In genomic region chr11:91703042-91703441, GRCh38 we compare ENCODE assay signal across 28 cellular contexts.
"Had no signal": no experiment of that assay in that cellular context is flagged by ENCODE, and none has a peak within 500 bp of the region (broad histone marks: within the 10 kb centered on the region; RNA-seq: fewer than 3 reads in every experiment).

No MANE protein-coding gene starts in this region.

- H3K27me3 Mint-ChIP-seq: naive B cell; progenitor cell of endocrine pancreas; stimulated activated naive CD8-positive, alpha-beta T cell treated with anti-CD3 and anti-CD28 coated beads, Interleukin-15, Interleukin-2, amounts not matched to agents 100 ng/mL and 50 ng/mL, for 24 hours had no signal

- H2AFZ ChIP-seq: neural progenitor cell, parathyroid adenoma had no signal

- H3K4me2 ChIP-seq: neural progenitor cell had no signal

- H3K4me3 Mint-ChIP-seq: naive B cell; natural killer cell; nephron progenitor cell; neural progenitor cell; stimulated activated effector memory CD8-positive, alpha-beta T cell treated with anti-CD3 and anti-CD28 coated beads, Interleukin-12 subunit alpha, Interleukin-12 subunit beta, amount 100 ng/mL, for 72 hours; stimulated activated naive CD8-positive, alpha-beta T cell treated with anti-CD3 and anti-CD28 coated beads, Interleukin-15, Interleukin-2, amounts not matched to agents 100 ng/mL and 50 ng/mL, for 24 hours had no signal

- H3K27me3 ChIP-seq: left lung, neural progenitor cell, neutrophil, right atrium auricular region, spleen, suprapubic skin, tibial artery, upper lobe of right lung had no signal

- H3K36me3 Mint-ChIP-seq: naive B cell; natural killer cell; neural progenitor cell; stimulated activated effector memory CD8-positive, alpha-beta T cell treated with anti-CD3 and anti-CD28 coated beads, Interleukin-12 subunit alpha, Interleukin-12 subunit beta, amount 100 ng/mL, for 72 hours had no signal

- H3K4me3 ChIP-seq: left lung, lower lobe of right lung, neural progenitor cell, right atrium auricular region, skin epidermis, spleen, suprapubic skin, thoracic aorta, tibial artery, upper lobe of right lung had no signal

- H3K4me1 ChIP-seq: left lung, lower lobe of right lung, neural progenitor cell, parathyroid adenoma, right atrium auricular region, spleen, suprapubic skin, tibial artery, upper lobe of right lung had no signal

- H3K9me3 ChIP-seq: left lung, lower lobe of right lung, neutrophil, right atrium auricular region, suprapubic skin, thoracic aorta, tibial artery, upper lobe of right lung had no signal

- ATAC-seq: left cardiac atrium; left lung; lower lobe of right lung; natural killer cell; sciatic nerve; stimulated activated effector memory CD8-positive, alpha-beta T cell treated with anti-CD3 and anti-CD28 coated beads, Interleukin-12 subunit alpha, Interleukin-12 subunit beta, amount 100 ng/mL, for 72 hours; upper lobe of right lung had no signal

- H3K4me1 Mint-ChIP-seq: naive B cell; natural killer cell; nephron progenitor cell; neural progenitor cell; stimulated activated effector memory CD8-positive, alpha-beta T cell treated with anti-CD3 and anti-CD28 coated beads, Interleukin-12 subunit alpha, Interleukin-12 subunit beta, amount 100 ng/mL, for 72 hours had no signal

- H3K79me2 ChIP-seq: parathyroid adenoma had no signal

- H3K27ac Mint-ChIP-seq: naive B cell; natural killer cell; nephron progenitor cell; neural progenitor cell; progenitor cell of endocrine pancreas; stimulated activated effector memory CD8-positive, alpha-beta T cell treated with anti-CD3 and anti-CD28 coated beads, Interleukin-12 subunit alpha, Interleukin-12 subunit beta, amount 100 ng/mL, for 72 hours; stimulated activated naive CD8-positive, alpha-beta T cell treated with anti-CD3 and anti-CD28 coated beads, Interleukin-15, Interleukin-2, amounts not matched to agents 100 ng/mL and 50 ng/mL, for 24 hours had no signal

- H3K27ac ChIP-seq: left lung, lower lobe of right lung, neural progenitor cell, neutrophil, parathyroid adenoma, right atrium auricular region, skin epidermis, spleen, suprapubic skin, thoracic aorta, tibial artery, upper lobe of right lung had no signal

- H3K9ac ChIP-seq: neural progenitor cell, parathyroid adenoma had no signal

- H3K36me3 ChIP-seq: left lung, lower lobe of right lung, neural progenitor cell, neutrophil, right atrium auricular region, spleen, suprapubic skin, thoracic aorta, tibial artery, upper lobe of right lung had no signal

- H3K9me3 Mint-ChIP-seq: nephron progenitor cell, neural progenitor cell had no signal

- DNase-seq: hippocampal formation; kidney glomerular epithelial cell; left cardiac atrium; left lung; lower lobe of right lung; mammary epithelial cell; mesenchymal stem cell; naive B cell; natural killer cell; nephron progenitor cell; occipital lobe; spleen; stimulated activated CD4-positive, alpha-beta T cell treated with anti-CD3 and anti-CD28 coated beads, Interleukin-4, amount 100 ng/mL, for 24 hours; stimulated activated naive CD4-positive, alpha-beta T cell; tibial artery; trophoblast cell; upper lobe of right lung had no signal
